1 cellular context compared by ENCODE assay signal in the genomic region with DNA sequence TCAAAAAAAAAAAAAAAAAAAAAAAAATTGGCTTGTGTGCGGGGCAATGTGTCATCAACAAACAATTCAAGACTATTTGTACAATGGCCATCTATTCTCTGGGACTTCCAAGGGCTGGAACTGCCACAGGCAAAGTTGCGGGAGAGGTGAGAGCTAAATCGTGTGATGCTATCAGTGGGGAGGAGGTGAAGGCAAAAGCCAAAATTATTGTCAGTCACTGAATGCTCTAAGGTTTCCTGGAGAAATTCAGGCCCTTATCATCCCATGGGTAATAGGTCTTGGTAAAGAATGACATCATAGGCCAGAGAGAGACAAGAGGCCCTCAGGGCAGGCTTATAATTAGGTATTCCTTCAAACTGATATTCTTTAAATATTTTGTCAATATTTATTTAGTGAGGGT.
TF ChIP-seq lines count a peak whose summit lies in the region.

No MANE protein-coding gene starts in this region.

TF ChIP-seq in HepG2, 621 proteins besides CTCF, POLR2A, EP300 and RAD21:
- TF ChIP-seq CREB1 (IDR thresholded peaks at IDR 0.05) (0 out of 2 replicates have a peak, but pooled peaks have one; percentile 6), CREB1 (CRISPR knock-in tag; IDR thresholded peaks at IDR 0.05) (no peak), SMC3 (IDR thresholded peaks at IDR 0.05; ENCODE audit: low read length) (no peak), ZNF737 (CRISPR knock-in tag; IDR thresholded peaks at IDR 0.05; ENCODE audit: borderline replicate concordance) (no peak), GABPA (IDR thresholded peaks at IDR 0.05; ENCODE audit: low read depth, low read length) (no peak), GABPA (CRISPR knock-in tag; IDR thresholded peaks at IDR 0.05; ENCODE audit: low read depth) (no peak), ZNF451 (CRISPR knock-in tag; IDR thresholded peaks at IDR 0.05) (no peak), ATF7 (IDR thresholded peaks at IDR 0.05) (peak; percentile 67), ATF7 (CRISPR knock-in tag; IDR thresholded peaks at IDR 0.05) (no peak), ZNF83 (CRISPR knock-in tag; IDR thresholded peaks at IDR 0.05; ENCODE audit: borderline replicate concordance) (no peak), ZNF775 (CRISPR knock-in tag; IDR thresholded peaks at IDR 0.05; ENCODE audit: borderline replicate concordance) (no peak), ASH2L (IDR thresholded peaks at IDR 0.05; ENCODE audit: insufficient read length, low read depth, low read length) (no peak), NFYC (CRISPR knock-in tag; IDR thresholded peaks at IDR 0.05) (no peak), FOXJ3 (CRISPR knock-in tag; IDR thresholded peaks at IDR 0.05; ENCODE audit: borderline replicate concordance) (no peak), SUZ12 (IDR thresholded peaks at IDR 0.05; ENCODE audit: low read depth, low read length) (no peak)
- TF ChIP-seq, protein P1, sequence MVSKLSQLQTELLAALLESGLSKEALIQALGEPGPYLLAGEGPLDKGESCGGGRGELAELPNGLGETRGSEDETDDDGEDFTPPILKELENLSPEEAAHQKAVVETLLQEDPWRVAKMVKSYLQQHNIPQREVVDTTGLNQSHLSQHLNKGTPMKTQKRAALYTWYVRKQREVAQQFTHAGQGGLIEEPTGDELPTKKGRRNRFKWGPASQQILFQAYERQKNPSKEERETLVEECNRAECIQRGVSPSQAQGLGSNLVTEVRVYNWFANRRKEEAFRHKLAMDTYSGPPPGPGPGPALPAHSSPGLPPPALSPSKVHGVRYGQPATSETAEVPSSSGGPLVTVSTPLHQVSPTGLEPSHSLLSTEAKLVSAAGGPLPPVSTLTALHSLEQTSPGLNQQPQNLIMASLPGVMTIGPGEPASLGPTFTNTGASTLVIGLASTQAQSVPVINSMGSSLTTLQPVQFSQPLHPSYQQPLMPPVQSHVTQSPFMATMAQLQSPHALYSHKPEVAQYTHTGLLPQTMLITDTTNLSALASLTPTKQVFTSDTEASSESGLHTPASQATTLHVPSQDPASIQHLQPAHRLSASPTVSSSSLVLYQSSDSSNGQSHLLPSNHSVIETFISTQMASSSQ (IDR thresholded peaks at IDR 0.05; ENCODE audit: low read depth), result no peak
- TF ChIP-seq, protein P1 (CRISPR knock-in tag; IDR thresholded peaks at IDR 0.05; ENCODE audit: borderline replicate concordance), result no peak
- TF ChIP-seq, protein P2, sequence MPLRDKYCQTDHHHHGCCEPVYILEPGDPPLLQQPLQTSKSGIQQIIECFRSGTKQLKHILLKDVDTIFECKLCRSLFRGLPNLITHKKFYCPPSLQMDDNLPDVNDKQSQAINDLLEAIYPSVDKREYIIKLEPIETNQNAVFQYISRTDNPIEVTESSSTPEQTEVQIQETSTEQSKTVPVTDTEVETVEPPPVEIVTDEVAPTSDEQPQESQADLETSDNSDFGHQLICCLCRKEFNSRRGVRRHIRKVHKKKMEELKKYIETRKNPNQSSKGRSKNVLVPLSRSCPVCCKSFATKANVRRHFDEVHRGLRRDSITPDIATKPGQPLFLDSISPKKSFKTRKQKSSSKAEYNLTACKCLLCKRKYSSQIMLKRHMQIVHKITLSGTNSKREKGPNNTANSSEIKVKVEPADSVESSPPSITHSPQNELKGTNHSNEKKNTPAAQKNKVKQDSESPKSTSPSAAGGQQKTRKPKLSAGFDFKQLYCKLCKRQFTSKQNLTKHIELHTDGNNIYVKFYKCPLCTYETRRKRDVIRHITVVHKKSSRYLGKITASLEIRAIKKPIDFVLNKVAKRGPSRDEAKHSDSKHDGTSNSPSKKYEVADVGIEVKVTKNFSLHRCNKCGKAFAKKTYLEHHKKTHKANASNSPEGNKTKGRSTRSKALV (CRISPR knock-in tag; IDR thresholded peaks at IDR 0.05), result no peak
- TF ChIP-seq, protein P3, sequence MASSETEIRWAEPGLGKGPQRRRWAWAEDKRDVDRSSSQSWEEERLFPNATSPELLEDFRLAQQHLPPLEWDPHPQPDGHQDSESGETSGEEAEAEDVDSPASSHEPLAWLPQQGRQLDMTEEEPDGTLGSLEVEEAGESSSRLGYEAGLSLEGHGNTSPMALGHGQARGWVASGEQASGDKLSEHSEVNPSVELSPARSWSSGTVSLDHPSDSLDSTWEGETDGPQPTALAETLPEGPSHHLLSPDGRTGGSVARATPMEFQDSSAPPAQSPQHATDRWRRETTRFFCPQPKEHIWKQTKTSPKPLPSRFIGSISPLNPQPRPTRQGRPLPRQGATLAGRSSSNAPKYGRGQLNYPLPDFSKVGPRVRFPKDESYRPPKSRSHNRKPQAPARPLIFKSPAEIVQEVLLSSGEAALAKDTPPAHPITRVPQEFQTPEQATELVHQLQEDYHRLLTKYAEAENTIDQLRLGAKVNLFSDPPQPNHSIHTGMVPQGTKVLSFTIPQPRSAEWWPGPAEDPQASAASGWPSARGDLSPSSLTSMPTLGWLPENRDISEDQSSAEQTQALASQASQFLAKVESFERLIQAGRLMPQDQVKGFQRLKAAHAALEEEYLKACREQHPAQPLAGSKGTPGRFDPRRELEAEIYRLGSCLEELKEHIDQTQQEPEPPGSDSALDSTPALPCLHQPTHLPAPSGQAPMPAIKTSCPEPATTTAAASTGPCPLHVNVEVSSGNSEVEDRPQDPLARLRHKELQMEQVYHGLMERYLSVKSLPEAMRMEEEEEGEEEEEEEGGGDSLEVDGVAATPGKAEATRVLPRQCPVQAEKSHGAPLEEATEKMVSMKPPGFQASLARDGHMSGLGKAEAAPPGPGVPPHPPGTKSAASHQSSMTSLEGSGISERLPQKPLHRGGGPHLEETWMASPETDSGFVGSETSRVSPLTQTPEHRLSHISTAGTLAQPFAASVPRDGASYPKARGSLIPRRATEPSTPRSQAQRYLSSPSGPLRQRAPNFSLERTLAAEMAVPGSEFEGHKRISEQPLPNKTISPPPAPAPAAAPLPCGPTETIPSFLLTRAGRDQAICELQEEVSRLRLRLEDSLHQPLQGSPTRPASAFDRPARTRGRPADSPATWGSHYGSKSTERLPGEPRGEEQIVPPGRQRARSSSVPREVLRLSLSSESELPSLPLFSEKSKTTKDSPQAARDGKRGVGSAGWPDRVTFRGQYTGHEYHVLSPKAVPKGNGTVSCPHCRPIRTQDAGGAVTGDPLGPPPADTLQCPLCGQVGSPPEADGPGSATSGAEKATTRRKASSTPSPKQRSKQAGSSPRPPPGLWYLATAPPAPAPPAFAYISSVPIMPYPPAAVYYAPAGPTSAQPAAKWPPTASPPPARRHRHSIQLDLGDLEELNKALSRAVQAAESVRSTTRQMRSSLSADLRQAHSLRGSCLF (CRISPR knock-in tag; IDR thresholded peaks at IDR 0.05; ENCODE audit: borderline replicate concordance), result no peak
